ENCODE assay signal across 1 cellular context in the genomic region with DNA sequence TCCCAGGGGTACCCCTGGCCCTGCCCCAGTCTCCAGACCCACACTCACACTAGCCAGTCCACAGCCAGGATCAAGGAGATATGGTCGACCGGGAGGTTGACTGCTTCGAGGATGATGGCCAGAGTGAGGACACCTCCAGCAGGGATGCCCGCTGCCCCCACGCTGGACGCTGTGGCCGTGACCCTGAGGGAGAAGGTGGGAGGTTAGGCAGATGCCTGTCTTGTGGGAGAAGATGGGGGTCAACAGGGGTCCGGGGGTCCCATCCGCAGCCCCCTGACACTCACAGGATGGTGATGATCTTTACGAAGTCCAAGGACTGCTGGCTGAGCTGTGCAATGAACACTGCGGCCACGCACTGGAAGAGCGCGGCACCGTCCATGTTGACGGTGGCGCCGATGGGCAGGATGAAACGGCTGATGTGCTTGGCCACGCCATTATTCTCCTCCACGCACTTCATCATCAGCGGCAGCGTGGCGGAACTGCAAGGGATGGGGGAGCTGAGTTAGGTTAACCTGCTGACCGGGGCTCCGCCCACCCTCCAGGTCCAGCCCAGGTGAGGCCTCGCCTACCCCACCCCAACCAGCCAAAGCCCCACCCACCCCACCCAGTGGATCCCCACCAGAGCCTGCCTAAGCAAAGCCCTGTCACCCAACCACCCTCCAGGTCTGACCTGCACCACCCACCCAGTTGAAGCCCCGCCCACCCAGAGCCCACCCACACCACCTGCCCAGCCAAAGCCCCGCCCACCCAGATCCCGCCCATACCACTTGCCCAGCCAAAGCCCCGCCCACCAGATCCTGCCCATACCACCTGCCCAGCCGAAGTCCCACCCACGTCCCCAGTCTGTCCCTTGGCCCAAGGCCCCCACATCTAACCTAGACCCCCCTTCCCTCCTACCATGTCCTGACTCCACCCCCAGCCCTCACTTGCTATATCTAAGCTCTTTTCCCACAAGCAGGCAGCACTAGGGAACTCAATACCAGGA.
TF ChIP-seq lines count a peak whose summit lies in the region.

No MANE protein-coding gene starts in this region.

TF ChIP-seq in K562, 482 proteins besides CTCF, POLR2A, EP300 and RAD21 (continued from another document and continues in another):
- TF ChIP-seq TEAD2 (tag; IDR thresholded peaks at IDR 0.05) (no peak), ZNF589 (CRISPR knock-in tag; IDR thresholded peaks at IDR 0.05; ENCODE audit: low read depth) (no peak), SRSF1 (IDR thresholded peaks at IDR 0.05; ENCODE audit: low read depth, low read length) (no peak), RCOR1 (IDR thresholded peaks at IDR 0.05; ENCODE audit: borderline replicate concordance in 1 of 2, low read depth in 2 of 2, low read length in 2 of 2) (no peak), SIX5 (IDR thresholded peaks at IDR 0.05; ENCODE audit: borderline replicate concordance in 1 of 2, insufficient read depth in 1 of 2, low read depth in 1 of 2, low read length in 2 of 2) (no peak), SRSF3 (IDR thresholded peaks at IDR 0.05; ENCODE audit: insufficient read depth, low read length) (no peak), SMC3 (conservative IDR thresholded peaks at IDR 0.05; ENCODE audit: insufficient read depth, low read depth, low read length) (no peak), PURB (CRISPR knock-in tag; IDR thresholded peaks at IDR 0.05; ENCODE audit: low read depth) (no peak), MCM7 (IDR thresholded peaks at IDR 0.05) (no peak), ZBTB7A (IDR thresholded peaks at IDR 0.05; ENCODE audit: borderline replicate concordance, control insufficient read depth, low read depth, low read length) (peak; percentile 29; the same call in 1 of the 2 replicates), OTX1 (CRISPR knock-in tag; IDR thresholded peaks at IDR 0.05) (no peak), ZNF75A (CRISPR knock-in tag; IDR thresholded peaks at IDR 0.05) (no peak), NBN (IDR thresholded peaks at IDR 0.05; ENCODE audit: low read depth) (no peak), MTA2 (IDR thresholded peaks at IDR 0.05; ENCODE audit: low read depth) (no peak), ADNP (tag; IDR thresholded peaks at IDR 0.05) (no peak), BDP1 (IDR thresholded peaks at IDR 0.05; ENCODE audit: insufficient read depth, insufficient read length) (no peak), ZNF79 (CRISPR knock-in tag; IDR thresholded peaks at IDR 0.05; ENCODE audit: low read depth) (no peak), NR2C1 (IDR thresholded peaks at IDR 0.05) (no peak), NR2C1 (tag; IDR thresholded peaks at IDR 0.05) (no peak), TFAM (CRISPR knock-in tag; conservative IDR thresholded peaks at IDR 0.05) (no peak), MAFF (IDR thresholded peaks at IDR 0.05; ENCODE audit: low read length) (no peak), PHB (CRISPR knock-in tag; IDR thresholded peaks at IDR 0.05) (no peak), NCOR1 (IDR thresholded peaks at IDR 0.05) (no peak), RFX1 (IDR thresholded peaks at IDR 0.05) (no peak), ZNF76 (CRISPR knock-in tag; IDR thresholded peaks at IDR 0.05; ENCODE audit: borderline replicate concordance) (no peak), TOE1 (IDR thresholded peaks at IDR 0.05; ENCODE audit: borderline replicate concordance) (no peak), TOE1 (CRISPR knock-in tag; IDR thresholded peaks at IDR 0.05; ENCODE audit: borderline replicate concordance, low read depth) (no peak), MXI1 (IDR thresholded peaks at IDR 0.05; ENCODE audit: low read depth, low read length) (no peak), KDM4B (IDR thresholded peaks at IDR 0.05; ENCODE audit: borderline replicate concordance in 2 of 2, low read depth in 1 of 2) (no peak), ZNF133 (CRISPR knock-in tag; IDR thresholded peaks at IDR 0.05) (no peak), HDAC3 (IDR thresholded peaks at IDR 0.05; ENCODE audit: borderline replicate concordance, partially characterized antibody) (no peak), JUNB (CRISPR knock-in tag; conservative IDR thresholded peaks at IDR 0.05) (no peak), RBFOX2 (IDR thresholded peaks at IDR 0.05; ENCODE audit: low read depth, low read length) (peak; percentile 83), RBM22 (IDR thresholded peaks at IDR 0.05; ENCODE audit: low read depth, low read length, poor library complexity, severe bottlenecking) (peak; percentile 95), TAF9B (IDR thresholded peaks at IDR 0.05; ENCODE audit: partially characterized antibody) (no peak), ZZZ3 (IDR thresholded peaks at IDR 0.05) (no peak)
- TF ChIP-seq, protein P1, sequence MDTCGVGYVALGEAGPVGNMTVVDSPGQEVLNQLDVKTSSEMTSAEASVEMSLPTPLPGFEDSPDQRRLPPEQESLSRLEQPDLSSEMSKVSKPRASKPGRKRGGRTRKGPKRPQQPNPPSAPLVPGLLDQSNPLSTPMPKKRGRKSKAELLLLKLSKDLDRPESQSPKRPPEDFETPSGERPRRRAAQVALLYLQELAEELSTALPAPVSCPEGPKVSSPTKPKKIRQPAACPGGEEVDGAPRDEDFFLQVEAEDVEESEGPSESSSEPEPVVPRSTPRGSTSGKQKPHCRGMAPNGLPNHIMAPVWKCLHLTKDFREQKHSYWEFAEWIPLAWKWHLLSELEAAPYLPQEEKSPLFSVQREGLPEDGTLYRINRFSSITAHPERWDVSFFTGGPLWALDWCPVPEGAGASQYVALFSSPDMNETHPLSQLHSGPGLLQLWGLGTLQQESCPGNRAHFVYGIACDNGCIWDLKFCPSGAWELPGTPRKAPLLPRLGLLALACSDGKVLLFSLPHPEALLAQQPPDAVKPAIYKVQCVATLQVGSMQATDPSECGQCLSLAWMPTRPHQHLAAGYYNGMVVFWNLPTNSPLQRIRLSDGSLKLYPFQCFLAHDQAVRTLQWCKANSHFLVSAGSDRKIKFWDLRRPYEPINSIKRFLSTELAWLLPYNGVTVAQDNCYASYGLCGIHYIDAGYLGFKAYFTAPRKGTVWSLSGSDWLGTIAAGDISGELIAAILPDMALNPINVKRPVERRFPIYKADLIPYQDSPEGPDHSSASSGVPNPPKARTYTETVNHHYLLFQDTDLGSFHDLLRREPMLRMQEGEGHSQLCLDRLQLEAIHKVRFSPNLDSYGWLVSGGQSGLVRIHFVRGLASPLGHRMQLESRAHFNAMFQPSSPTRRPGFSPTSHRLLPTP (IDR thresholded peaks at IDR 0.05; ENCODE audit: borderline replicate concordance, extremely low read depth, insufficient read length), result no peak
- TF ChIP-seq, protein P2, sequence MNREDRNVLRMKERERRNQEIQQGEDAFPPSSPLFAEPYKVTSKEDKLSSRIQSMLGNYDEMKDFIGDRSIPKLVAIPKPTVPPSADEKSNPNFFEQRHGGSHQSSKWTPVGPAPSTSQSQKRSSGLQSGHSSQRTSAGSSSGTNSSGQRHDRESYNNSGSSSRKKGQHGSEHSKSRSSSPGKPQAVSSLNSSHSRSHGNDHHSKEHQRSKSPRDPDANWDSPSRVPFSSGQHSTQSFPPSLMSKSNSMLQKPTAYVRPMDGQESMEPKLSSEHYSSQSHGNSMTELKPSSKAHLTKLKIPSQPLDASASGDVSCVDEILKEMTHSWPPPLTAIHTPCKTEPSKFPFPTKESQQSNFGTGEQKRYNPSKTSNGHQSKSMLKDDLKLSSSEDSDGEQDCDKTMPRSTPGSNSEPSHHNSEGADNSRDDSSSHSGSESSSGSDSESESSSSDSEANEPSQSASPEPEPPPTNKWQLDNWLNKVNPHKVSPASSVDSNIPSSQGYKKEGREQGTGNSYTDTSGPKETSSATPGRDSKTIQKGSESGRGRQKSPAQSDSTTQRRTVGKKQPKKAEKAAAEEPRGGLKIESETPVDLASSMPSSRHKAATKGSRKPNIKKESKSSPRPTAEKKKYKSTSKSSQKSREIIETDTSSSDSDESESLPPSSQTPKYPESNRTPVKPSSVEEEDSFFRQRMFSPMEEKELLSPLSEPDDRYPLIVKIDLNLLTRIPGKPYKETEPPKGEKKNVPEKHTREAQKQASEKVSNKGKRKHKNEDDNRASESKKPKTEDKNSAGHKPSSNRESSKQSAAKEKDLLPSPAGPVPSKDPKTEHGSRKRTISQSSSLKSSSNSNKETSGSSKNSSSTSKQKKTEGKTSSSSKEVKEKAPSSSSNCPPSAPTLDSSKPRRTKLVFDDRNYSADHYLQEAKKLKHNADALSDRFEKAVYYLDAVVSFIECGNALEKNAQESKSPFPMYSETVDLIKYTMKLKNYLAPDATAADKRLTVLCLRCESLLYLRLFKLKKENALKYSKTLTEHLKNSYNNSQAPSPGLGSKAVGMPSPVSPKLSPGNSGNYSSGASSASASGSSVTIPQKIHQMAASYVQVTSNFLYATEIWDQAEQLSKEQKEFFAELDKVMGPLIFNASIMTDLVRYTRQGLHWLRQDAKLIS (CRISPR knock-in tag; IDR thresholded peaks at IDR 0.05), result no peak
- TF ChIP-seq, protein P3, sequence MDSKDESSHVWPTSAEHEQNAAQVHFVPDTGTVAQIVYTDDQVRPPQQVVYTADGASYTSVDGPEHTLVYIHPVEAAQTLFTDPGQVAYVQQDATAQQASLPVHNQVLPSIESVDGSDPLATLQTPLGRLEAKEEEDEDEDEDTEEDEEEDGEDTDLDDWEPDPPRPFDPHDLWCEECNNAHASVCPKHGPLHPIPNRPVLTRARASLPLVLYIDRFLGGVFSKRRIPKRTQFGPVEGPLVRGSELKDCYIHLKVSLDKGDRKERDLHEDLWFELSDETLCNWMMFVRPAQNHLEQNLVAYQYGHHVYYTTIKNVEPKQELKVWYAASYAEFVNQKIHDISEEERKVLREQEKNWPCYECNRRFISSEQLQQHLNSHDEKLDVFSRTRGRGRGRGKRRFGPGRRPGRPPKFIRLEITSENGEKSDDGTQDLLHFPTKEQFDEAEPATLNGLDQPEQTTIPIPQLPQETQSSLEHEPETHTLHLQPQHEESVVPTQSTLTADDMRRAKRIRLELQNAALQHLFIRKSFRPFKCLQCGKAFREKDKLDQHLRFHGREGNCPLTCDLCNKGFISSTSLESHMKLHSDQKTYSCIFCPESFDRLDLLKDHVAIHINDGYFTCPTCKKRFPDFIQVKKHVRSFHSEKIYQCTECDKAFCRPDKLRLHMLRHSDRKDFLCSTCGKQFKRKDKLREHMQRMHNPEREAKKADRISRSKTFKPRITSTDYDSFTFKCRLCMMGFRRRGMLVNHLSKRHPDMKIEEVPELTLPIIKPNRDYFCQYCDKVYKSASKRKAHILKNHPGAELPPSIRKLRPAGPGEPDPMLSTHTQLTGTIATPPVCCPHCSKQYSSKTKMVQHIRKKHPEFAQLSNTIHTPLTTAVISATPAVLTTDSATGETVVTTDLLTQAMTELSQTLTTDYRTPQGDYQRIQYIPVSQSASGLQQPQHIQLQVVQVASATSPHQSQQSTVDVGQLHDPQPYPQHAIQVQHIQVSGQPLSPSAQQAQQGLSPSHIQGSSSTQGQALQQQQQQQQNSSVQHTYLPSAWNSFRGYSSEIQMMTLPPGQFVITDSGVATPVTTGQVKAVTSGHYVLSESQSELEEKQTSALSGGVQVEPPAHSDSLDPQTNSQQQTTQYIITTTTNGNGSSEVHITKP (IDR thresholded peaks at IDR 0.05; ENCODE audit: partially characterized antibody), result no peak
- TF ChIP-seq, protein P4, sequence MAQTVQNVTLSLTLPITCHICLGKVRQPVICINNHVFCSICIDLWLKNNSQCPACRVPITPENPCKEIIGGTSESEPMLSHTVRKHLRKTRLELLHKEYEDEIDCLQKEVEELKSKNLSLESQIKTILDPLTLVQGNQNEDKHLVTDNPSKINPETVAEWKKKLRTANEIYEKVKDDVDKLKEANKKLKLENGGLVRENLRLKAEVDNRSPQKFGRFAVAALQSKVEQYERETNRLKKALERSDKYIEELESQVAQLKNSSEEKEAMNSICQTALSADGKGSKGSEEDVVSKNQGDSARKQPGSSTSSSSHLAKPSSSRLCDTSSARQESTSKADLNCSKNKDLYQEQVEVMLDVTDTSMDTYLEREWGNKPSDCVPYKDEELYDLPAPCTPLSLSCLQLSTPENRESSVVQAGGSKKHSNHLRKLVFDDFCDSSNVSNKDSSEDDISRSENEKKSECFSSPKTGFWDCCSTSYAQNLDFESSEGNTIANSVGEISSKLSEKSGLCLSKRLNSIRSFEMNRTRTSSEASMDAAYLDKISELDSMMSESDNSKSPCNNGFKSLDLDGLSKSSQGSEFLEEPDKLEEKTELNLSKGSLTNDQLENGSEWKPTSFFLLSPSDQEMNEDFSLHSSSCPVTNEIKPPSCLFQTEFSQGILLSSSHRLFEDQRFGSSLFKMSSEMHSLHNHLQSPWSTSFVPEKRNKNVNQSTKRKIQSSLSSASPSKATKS (CRISPR knock-in tag; IDR thresholded peaks at IDR 0.05), result no peak
- TF ChIP-seq, protein P5, sequence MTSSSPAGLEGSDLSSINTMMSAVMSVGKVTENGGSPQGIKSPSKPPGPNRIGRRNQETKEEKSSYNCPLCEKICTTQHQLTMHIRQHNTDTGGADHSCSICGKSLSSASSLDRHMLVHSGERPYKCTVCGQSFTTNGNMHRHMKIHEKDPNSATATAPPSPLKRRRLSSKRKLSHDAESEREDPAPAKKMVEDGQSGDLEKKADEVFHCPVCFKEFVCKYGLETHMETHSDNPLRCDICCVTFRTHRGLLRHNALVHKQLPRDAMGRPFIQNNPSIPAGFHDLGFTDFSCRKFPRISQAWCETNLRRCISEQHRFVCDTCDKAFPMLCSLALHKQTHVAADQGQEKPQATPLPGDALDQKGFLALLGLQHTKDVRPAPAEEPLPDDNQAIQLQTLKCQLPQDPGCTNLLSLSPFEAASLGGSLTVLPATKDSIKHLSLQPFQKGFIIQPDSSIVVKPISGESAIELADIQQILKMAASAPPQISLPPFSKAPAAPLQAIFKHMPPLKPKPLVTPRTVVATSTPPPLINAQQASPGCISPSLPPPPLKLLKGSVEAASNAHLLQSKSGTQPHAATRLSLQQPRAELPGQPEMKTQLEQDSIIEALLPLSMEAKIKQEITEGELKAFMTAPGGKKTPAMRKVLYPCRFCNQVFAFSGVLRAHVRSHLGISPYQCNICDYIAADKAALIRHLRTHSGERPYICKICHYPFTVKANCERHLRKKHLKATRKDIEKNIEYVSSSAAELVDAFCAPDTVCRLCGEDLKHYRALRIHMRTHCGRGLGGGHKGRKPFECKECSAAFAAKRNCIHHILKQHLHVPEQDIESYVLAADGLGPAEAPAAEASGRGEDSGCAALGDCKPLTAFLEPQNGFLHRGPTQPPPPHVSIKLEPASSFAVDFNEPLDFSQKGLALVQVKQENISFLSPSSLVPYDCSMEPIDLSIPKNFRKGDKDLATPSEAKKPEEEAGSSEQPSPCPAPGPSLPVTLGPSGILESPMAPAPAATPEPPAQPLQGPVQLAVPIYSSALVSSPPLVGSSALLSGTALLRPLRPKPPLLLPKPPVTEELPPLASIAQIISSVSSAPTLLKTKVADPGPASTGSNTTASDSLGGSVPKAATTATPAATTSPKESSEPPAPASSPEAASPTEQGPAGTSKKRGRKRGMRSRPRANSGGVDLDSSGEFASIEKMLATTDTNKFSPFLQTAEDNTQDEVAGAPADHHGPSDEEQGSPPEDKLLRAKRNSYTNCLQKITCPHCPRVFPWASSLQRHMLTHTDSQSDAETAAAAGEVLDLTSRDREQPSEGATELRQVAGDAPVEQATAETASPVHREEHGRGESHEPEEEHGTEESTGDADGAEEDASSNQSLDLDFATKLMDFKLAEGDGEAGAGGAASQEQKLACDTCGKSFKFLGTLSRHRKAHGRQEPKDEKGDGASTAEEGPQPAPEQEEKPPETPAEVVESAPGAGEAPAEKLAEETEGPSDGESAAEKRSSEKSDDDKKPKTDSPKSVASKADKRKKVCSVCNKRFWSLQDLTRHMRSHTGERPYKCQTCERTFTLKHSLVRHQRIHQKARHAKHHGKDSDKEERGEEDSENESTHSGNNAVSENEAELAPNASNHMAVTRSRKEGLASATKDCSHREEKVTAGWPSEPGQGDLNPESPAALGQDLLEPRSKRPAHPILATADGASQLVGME (CRISPR knock-in tag; IDR thresholded peaks at IDR 0.05), result no peak
